1 cellular context compared by ENCODE assay signal in genomic region chrX:122004127-122004526, GRCh38.
TF ChIP-seq lines count a peak whose summit lies in the region.

No MANE protein-coding gene starts in this region.

TF ChIP-seq in WTC11, 78 proteins besides CTCF, POLR2A, EP300 and RAD21 (continued from another document):
- TF ChIP-seq CDX4 (CRISPR knock-in tag; IDR thresholded peaks at IDR 0.05; ENCODE audit: borderline replicate concordance) = no peak
- TF ChIP-seq KAT7 (CRISPR knock-in tag; IDR thresholded peaks at IDR 0.05; ENCODE audit: borderline replicate concordance) = no peak
- TF ChIP-seq ESRRA (CRISPR knock-in tag; IDR thresholded peaks at IDR 0.05; ENCODE audit: borderline replicate concordance) = no peak
- no peak for TF ChIP-seq NFATC4 (CRISPR knock-in tag; IDR thresholded peaks at IDR 0.05)
- TF ChIP-seq TCF7 (CRISPR knock-in tag; IDR thresholded peaks at IDR 0.05; ENCODE audit: low read depth) = no peak
- TF ChIP-seq JAZF1 (CRISPR knock-in tag; IDR thresholded peaks at IDR 0.05) = no peak
- TF ChIP-seq STAT6 (CRISPR knock-in tag; conservative IDR thresholded peaks at IDR 0.05; ENCODE audit: low read depth) = no peak
- TF ChIP-seq FOXK1 (CRISPR knock-in tag; IDR thresholded peaks at IDR 0.05) = no peak
- TF ChIP-seq HMGA2 (CRISPR knock-in tag; IDR thresholded peaks at IDR 0.05) = no peak
- no peak for TF ChIP-seq IRF2 (CRISPR knock-in tag; IDR thresholded peaks at IDR 0.05; ENCODE audit: borderline replicate concordance, low read depth)
- no peak for TF ChIP-seq FOXP4 (CRISPR knock-in tag; IDR thresholded peaks at IDR 0.05)
